8 cellular contexts compared by ENCODE assay signal in the genomic region with DNA sequence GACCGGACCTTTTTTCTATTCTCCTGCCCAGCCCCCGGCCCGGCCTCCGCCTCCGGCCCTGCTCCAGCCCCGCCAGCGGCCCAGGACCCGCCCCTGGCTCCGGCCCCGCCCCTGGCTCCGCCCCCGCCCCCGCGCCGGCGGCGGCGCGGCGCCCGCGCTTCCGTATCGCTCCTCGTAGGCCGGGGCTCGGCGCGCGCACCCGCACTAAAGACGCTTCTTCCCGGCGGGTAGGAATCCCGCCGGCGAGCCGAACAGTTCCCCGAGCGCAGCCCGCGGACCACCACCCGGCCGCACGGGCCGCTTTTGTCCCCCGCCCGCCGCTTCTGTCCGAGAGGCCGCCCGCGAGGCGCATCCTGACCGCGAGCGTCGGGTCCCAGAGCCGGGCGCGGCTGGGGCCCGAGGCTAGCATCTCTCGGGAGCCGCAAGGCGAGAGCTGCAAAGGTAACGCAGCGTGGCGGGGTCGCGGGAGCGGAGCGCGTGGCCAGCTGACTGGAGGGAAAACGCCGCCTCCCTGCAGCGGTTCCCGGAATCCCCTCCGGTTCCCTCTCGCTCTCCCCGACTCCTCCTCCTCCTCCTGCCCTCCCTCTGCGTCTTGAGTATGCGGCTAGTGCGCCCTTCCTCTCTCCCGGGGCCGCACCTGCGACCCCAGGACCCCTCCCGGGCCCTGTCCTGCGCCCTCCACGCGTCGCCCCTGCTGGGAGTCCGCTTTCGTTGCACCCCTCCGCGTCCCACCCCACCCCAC. TPM values are rescaled to one million over a fixed set of nuclear protein-coding genes. Genes with fewer than 3 reads are reported as not detected.
DNase-seq lines count a peak whose midpoint lies in the region; ATAC-seq and TF ChIP-seq lines count a peak whose summit lies in the region.

A gene (plus strand): TSS at position 163 of the 742 bp plus-strand sequence. CDS start 11,985 bp downstream, outside the sequence.

- H3K4me3 ChIP-seq in left lung = peak within 1 kb of the TSS; percentile 83 to 98

- H3K9me3 ChIP-seq in left lung = no peaks in the 10 kb centered on the region

- peak within 1 kb of the TSS; percentile 84 for H3K4me3 Mint-ChIP-seq in activated CD4-positive, alpha-beta T cell treated with anti-CD3 and anti-CD28 coated beads, Interleukin-2, amount 10 ng/mL, durations not matched to agents 24 days and 14 days
- H3K4me3 Mint-ChIP-seq in dendritic cell treated with granulocyte-macrophage colony-stimulating factor and Interleukin-4, amounts not matched to agents 40 ng/mL and 50 ng/mL, for 4 days = peak within 1 kb of the TSS; percentile 92

- no peaks in the 10 kb centered on the region for H3K27me3 ChIP-seq in left lung

- H3K4me1 Mint-ChIP-seq in activated CD4-positive, alpha-beta T cell treated with anti-CD3 and anti-CD28 coated beads, Interleukin-2, amount 10 ng/mL, durations not matched to agents 24 days and 14 days = peaks cover 43% of the 10 kb centered on the region
- peaks cover 47% of the 10 kb centered on the region for H3K4me1 Mint-ChIP-seq in dendritic cell treated with granulocyte-macrophage colony-stimulating factor and Interleukin-4, amounts not matched to agents 40 ng/mL and 50 ng/mL, for 4 days (ENCODE audit: low read depth)

- ATAC-seq in GM18520 (IDR thresholded peaks at IDR 0.05; ENCODE audit: unreplicated experiment) = peak; percentile 51
- peak; percentile 62 for ATAC-seq in HG03095 (IDR thresholded peaks at IDR 0.05; ENCODE audit: unreplicated experiment)
- peak; percentile 93 for ATAC-seq in left lung

- DNase-seq in 8988T = peak; percentile 79
- peak; percentile 41 to 68 for DNase-seq in NCI-H446 (lab: John Stamatoyannopoulos, UW)
- DNase-seq in activated CD4-positive, alpha-beta T cell treated with anti-CD3 and anti-CD28 coated beads, Interleukin-2, amount 10 ng/mL, durations not matched to agents 24 days and 14 days = peak; percentile 93
- peak; percentile 81 to 97 for DNase-seq in left lung
- peak; percentile 61 for DNase-seq in stimulated activated CD4-positive, alpha-beta T cell treated with anti-CD3 and anti-CD28 coated beads, Interleukin-1b, Interleukin-23, amount 100 ng/mL, for 48 hours

- no peak for TF ChIP-seq CTCF in left lung (IDR thresholded peaks at IDR 0.05)

- intact Hi-C loops in activated CD4-positive, alpha-beta T cell treated with anti-CD3 and anti-CD28 coated beads, Interleukin-2, amount 10 ng/mL, durations not matched to agents 24 days and 14 days (cut with micrococcal nuclease) = loop anchor here (1.0 kb wide), 2 partner anchors 8 to 95 kb away; no protein-coding TSS in a partner anchor
- intact Hi-C loops in dendritic cell treated with granulocyte-macrophage colony-stimulating factor and Interleukin-4, amounts not matched to agents 40 ng/mL and 50 ng/mL, for 4 days (cut with micrococcal nuclease) = loop anchor here (5.0 kb wide), 1 partner anchor 37 kb away; a partner anchor contains a TSS
- intact Hi-C loops in left lung (cut with DNase I) = no loop called here

- H3K36me3 Mint-ChIP-seq in activated CD4-positive, alpha-beta T cell treated with anti-CD3 and anti-CD28 coated beads, Interleukin-2, amount 10 ng/mL, durations not matched to agents 24 days and 14 days (ENCODE audit: low read depth) = peaks cover 29% of the 10 kb centered on the region
- H3K36me3 Mint-ChIP-seq in dendritic cell treated with granulocyte-macrophage colony-stimulating factor and Interleukin-4, amounts not matched to agents 40 ng/mL and 50 ng/mL, for 4 days (ENCODE audit: low read depth) = peaks cover 24% of the 10 kb centered on the region

- H3K27me3 Mint-ChIP-seq in activated CD4-positive, alpha-beta T cell treated with anti-CD3 and anti-CD28 coated beads, Interleukin-2, amount 10 ng/mL, durations not matched to agents 24 days and 14 days = peaks cover 2% of the 10 kb centered on the region
- no peaks in the 10 kb centered on the region for H3K27me3 Mint-ChIP-seq in dendritic cell treated with granulocyte-macrophage colony-stimulating factor and Interleukin-4, amounts not matched to agents 40 ng/mL and 50 ng/mL, for 4 days

- peak within 1 kb of the TSS; percentile 98 to 99 for H3K27ac ChIP-seq in left lung

- peaks cover 16 to 54% of the 10 kb centered on the region in 2 donors for H3K4me1 ChIP-seq in left lung

- peak within 1 kb of the TSS; percentile 89 for H3K27ac Mint-ChIP-seq in activated CD4-positive, alpha-beta T cell treated with anti-CD3 and anti-CD28 coated beads, Interleukin-2, amount 10 ng/mL, durations not matched to agents 24 days and 14 days
- peak within 1 kb of the TSS; percentile 95 for H3K27ac Mint-ChIP-seq in dendritic cell treated with granulocyte-macrophage colony-stimulating factor and Interleukin-4, amounts not matched to agents 40 ng/mL and 50 ng/mL, for 4 days

- no peaks in the 10 kb centered on the region for H3K36me3 ChIP-seq in left lung

- H3K9me3 Mint-ChIP-seq in activated CD4-positive, alpha-beta T cell treated with anti-CD3 and anti-CD28 coated beads, Interleukin-2, amount 10 ng/mL, durations not matched to agents 24 days and 14 days = no peaks in the 10 kb centered on the region
- H3K9me3 Mint-ChIP-seq in dendritic cell treated with granulocyte-macrophage colony-stimulating factor and Interleukin-4, amounts not matched to agents 40 ng/mL and 50 ng/mL, for 4 days = no peaks in the 10 kb centered on the region

RNA-seq across cellular contexts. Expression of the gene that starts here (rescaled TPM):
- total RNA-seq in activated CD4-positive, alpha-beta T cell treated with anti-CD3 and anti-CD28 coated beads, Interleukin-2, amount 10 ng/mL, durations not matched to agents 24 days and 14 days = 35.2 and 36.7 TPM in 2 replicates
- 10 to 100 TPM; 46.3 to 50.1 TPM for total RNA-seq in left lung

Comparison
In these comparisons a context has a peak if more than half of its experiments do, and no peak if none do; other contexts are left out.
1. Peak in every context shown above with its lines: DNase-seq, ATAC-seq, H3K4me3 ChIP-seq and H3K27ac ChIP-seq.
2. intact Hi-C loops: an anchor here in activated CD4-positive, alpha-beta T cell treated with anti-CD3 and anti-CD28 coated beads, Interleukin-2, amount 10 ng/mL, durations not matched to agents 24 days and 14 days (1.0 kb wide) and dendritic cell treated with granulocyte-macrophage colony-stimulating factor and Interleukin-4, amounts not matched to agents 40 ng/mL and 50 ng/mL, for 4 days (5.0 kb wide); none called in left lung.